Comparison of ENCODE assay signal across 12 cellular contexts in the genomic region with DNA sequence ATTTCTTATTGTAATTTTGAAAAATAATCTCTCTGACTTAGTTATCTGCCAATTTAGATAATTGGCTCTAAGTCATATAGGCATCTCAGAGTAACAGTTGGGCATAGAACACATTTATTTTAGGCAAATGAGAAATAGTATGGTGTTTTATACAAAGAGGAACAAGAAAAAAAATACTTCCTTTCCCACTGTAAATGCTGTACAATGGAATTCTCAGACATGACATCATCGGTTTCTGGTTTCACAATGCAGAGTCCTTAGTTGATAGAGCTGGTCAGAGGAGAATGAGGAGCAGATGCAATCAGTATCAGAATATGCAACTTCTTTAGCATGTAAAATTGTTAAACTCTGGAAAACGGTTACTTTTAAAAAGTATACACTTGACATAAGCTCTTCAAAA. TPM values are rescaled to one million over a fixed set of nuclear protein-coding genes. Genes with fewer than 3 reads are reported as not detected.
A peak's percentile ranks its signal among the peaks of the same experiment; 100 is the strongest.
DNase-seq lines count a peak whose midpoint lies in the region; ATAC-seq and TF ChIP-seq lines count a peak whose summit lies in the region.
"Had no signal": no experiment of that assay in that cellular context is flagged by ENCODE, and none has a peak within 500 bp of the region (broad histone marks: within the 10 kb centered on the region; RNA-seq: fewer than 3 reads in every experiment).

No MANE protein-coding gene starts in this region.

- peak in 1 of 2 donors; percentile 13 for DNase-seq in heart right ventricle
- DNase-seq in right atrium auricular region (ENCODE audit: low spot score): no peak
- DNase-seq in foreskin melanocyte: peak; percentile 57
- no peak for DNase-seq in activated CD8-positive, alpha-beta memory T cell treated with anti-CD3 and anti-CD28 coated beads, Interleukin-2, amount 50 U/mL, for 48 hours
- DNase-seq in HAP-1 (ENCODE audit: low spot score in 2 of 2): no peak
- no peak for DNase-seq in NCI-H446 treated with DMSO at 0.1 percent for 48 hours (lab: John Stamatoyannopoulos, UW)
- DNase-seq: NCI-H2029; stimulated activated CD4-positive, alpha-beta T cell treated with anti-CD3 and anti-CD28 coated beads, Interleukin-1b, Interleukin-23, amount 100 ng/mL, for 48 hours had no signal

- H3K27ac ChIP-seq in heart right ventricle: no peak overlapping the region
- H3K27ac ChIP-seq in right atrium auricular region: no peak overlapping the region
- H3K27ac ChIP-seq: C4-2B, VCaP had no signal

- no peak for TF ChIP-seq CTCF in heart right ventricle (IDR thresholded peaks at IDR 0.05)
- no peak for TF ChIP-seq CTCF in right atrium auricular region (IDR thresholded peaks at IDR 0.05)

- intact Hi-C loops in heart right ventricle (cut with DNase I): no loop called here

- peaks cover 0 to 24% (median 5%) of the 10 kb centered on the region in 9 donors for H3K4me1 ChIP-seq in heart right ventricle
- no peaks in the 10 kb centered on the region for H3K4me1 ChIP-seq in right atrium auricular region
- H3K4me1 ChIP-seq in HAP-1: no peaks in the 10 kb centered on the region; the same call in 1 of the 2 replicates

- ATAC-seq in heart right ventricle (peak in 7 of 8 donors; percentile 52 to 80 (median 70)), SK-N-SH treated with all-trans-retinoic acid at 6 μM for 48 hours (peak; percentile 96), HG03571 (IDR thresholded peaks at IDR 0.05; ENCODE audit: unreplicated experiment) (no peak)

- WGBS in heart right ventricle, 2 donors: 45 to 54% methylated on average over 2 of the region's 2 CpGs

- H3K27me3 ChIP-seq in heart right ventricle (no peaks in the 10 kb centered on the region), right atrium auricular region (no peaks in the 10 kb centered on the region), HAP-1 (ENCODE audit: low read depth) (no peaks in the 10 kb centered on the region)

- no peak overlapping the region for H3K4me3 ChIP-seq in heart right ventricle
- no peak overlapping the region for H3K4me3 ChIP-seq in right atrium auricular region
- no peak overlapping the region for H3K4me3 ChIP-seq in HAP-1

- in situ Hi-C loops in HAP-1 (cut with MboI; ENCODE audit: low sequenced_read_pairs): no loop called here

- H3K9me3 ChIP-seq in heart right ventricle: no peaks in the 10 kb centered on the region
- H3K9me3 ChIP-seq in right atrium auricular region: no peaks in the 10 kb centered on the region
- no peaks in the 10 kb centered on the region for H3K9me3 ChIP-seq in HAP-1

- H3K36me3 ChIP-seq in heart right ventricle: no peaks in the 10 kb centered on the region
- H3K36me3 ChIP-seq in right atrium auricular region: no peaks in the 10 kb centered on the region
- H3K36me3 ChIP-seq in HAP-1 (replicated peaks): no peaks in the 10 kb centered on the region

TF ChIP-seq in SK-N-SH treated with all-trans-retinoic acid at 6 μM for 48 hours, 23 proteins besides CTCF, POLR2A, EP300 and RAD21:
- 0 out of 2 replicates have a peak, but pooled peaks have one; percentile 41 for TF ChIP-seq ISL1 (CRISPR knock-in tag; IDR thresholded peaks at IDR 0.05)
- TF ChIP-seq, protein P1, sequence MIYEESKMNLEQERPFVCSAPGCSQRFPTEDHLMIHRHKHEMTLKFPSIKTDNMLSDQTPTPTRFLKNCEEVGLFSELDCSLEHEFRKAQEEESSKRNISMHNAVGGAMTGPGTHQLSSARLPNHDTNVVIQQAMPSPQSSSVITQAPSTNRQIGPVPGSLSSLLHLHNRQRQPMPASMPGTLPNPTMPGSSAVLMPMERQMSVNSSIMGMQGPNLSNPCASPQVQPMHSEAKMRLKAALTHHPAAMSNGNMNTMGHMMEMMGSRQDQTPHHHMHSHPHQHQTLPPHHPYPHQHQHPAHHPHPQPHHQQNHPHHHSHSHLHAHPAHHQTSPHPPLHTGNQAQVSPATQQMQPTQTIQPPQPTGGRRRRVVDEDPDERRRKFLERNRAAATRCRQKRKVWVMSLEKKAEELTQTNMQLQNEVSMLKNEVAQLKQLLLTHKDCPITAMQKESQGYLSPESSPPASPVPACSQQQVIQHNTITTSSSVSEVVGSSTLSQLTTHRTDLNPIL (CRISPR knock-in tag; IDR thresholded peaks at IDR 0.05; ENCODE audit: low read depth): peak; percentile 73
- no peak for TF ChIP-seq ZFP30 (CRISPR knock-in tag; IDR thresholded peaks at IDR 0.05)
- no peak for TF ChIP-seq CSDC2 (CRISPR knock-in tag; IDR thresholded peaks at IDR 0.05)
- TF ChIP-seq, protein P2, sequence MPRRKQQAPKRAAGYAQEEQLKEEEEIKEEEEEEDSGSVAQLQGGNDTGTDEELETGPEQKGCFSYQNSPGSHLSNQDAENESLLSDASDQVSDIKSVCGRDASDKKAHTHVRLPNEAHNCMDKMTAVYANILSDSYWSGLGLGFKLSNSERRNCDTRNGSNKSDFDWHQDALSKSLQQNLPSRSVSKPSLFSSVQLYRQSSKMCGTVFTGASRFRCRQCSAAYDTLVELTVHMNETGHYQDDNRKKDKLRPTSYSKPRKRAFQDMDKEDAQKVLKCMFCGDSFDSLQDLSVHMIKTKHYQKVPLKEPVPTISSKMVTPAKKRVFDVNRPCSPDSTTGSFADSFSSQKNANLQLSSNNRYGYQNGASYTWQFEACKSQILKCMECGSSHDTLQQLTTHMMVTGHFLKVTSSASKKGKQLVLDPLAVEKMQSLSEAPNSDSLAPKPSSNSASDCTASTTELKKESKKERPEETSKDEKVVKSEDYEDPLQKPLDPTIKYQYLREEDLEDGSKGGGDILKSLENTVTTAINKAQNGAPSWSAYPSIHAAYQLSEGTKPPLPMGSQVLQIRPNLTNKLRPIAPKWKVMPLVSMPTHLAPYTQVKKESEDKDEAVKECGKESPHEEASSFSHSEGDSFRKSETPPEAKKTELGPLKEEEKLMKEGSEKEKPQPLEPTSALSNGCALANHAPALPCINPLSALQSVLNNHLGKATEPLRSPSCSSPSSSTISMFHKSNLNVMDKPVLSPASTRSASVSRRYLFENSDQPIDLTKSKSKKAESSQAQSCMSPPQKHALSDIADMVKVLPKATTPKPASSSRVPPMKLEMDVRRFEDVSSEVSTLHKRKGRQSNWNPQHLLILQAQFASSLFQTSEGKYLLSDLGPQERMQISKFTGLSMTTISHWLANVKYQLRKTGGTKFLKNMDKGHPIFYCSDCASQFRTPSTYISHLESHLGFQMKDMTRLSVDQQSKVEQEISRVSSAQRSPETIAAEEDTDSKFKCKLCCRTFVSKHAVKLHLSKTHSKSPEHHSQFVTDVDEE (CRISPR knock-in tag; IDR thresholded peaks at IDR 0.05): no peak

RNA-seq across cellular contexts. Expression of a gene that starts 49.4 kb away (rescaled TPM):
- 100 to 1,000 TPM in 6 of 10 donors, 10 to 100 TPM in 4; 22.7 to 174 (median 120) TPM for total RNA-seq in heart right ventricle
- polyA plus RNA-seq in heart right ventricle: 10 to 100 TPM; 11.5 to 35.3 TPM
- 100 to 1,000 TPM in 1 of 2 donors, 10 to 100 TPM in 1; 63.3 to 138 TPM for total RNA-seq in right atrium auricular region
